ENCODE assay signal across 17 cellular contexts in genomic region chr7:138916731-138917130, GRCh38.
A peak's percentile ranks its signal among the peaks of the same experiment; 100 is the strongest.
DNase-seq lines count a peak whose midpoint lies in the region; ATAC-seq, FAIRE-seq and TF ChIP-seq lines count a peak whose summit lies in the region.
"Had no signal": no experiment of that assay in that cellular context is flagged by ENCODE, and none has a peak within 500 bp of the region (broad histone marks: within the 10 kb centered on the region; RNA-seq: fewer than 3 reads in every experiment).

No MANE protein-coding gene starts in this region.

- DNase-seq in H9 (no peak), WTC11 (ENCODE audit: low spot score) (no peak), nephron progenitor cell (no peak), left lobe of liver (ENCODE audit: low spot score) (no peak), esophagus muscularis mucosa (ENCODE audit: extremely low spot score) (no peak), pancreas (no peak)
- DNase-seq: C1 segment of cervical spinal cord; Calu3; CD4-positive, alpha-beta memory T cell; COR-L47; DMS53; DMS79 treated with DMSO at 0.1 percent for 48 hours; GF-D8; HFFc6 had no signal

- H4K20me1 ChIP-seq in H9 (ENCODE audit: control insufficient read depth, insufficient read depth, insufficient read length), result no peaks in the 10 kb centered on the region

- H3K9ac ChIP-seq in H9 (ENCODE audit: extremely low read depth, insufficient read length, low read length), result no peak overlapping the region

- no CpG with 5 or more reads among the region's 17 CpGs for WGBS in H9 (ENCODE audit: extremely low coverage, insufficient read length, low lambda C conversion rate)
- 92% methylated on average over 16 of the region's 17 CpGs for whole genome bisulfite sequencing in esophagus muscularis mucosa
- 91 to 94% methylated on average over 17 of the region's 17 CpGs for WGBS in pancreas, 2 donors

- no peak overlapping the region for H2BK12ac ChIP-seq in H9 (ENCODE audit: insufficient read length, low read depth, low read length)

- no peak for TF ChIP-seq EP300 in esophagus muscularis mucosa (IDR thresholded peaks at IDR 0.05)

- H2AFZ ChIP-seq in H9 (ENCODE audit: low read length), result no peak overlapping the region

- H3K27ac Mint-ChIP-seq in H9 (peak overlapping the region; percentile 11 to 91 (median 33); a peak in 4 of 7 replicates), WTC11 (peak overlapping the region; percentile 75), nephron progenitor cell (peak overlapping the region; percentile 94)
- H3K27ac Mint-ChIP-seq: CD4-positive, alpha-beta memory T cell; HFFc6 had no signal

- H2BK15ac ChIP-seq in H9 (ENCODE audit: low read depth, low read length), result no peak overlapping the region

- H3K79me2 ChIP-seq in H9 (ENCODE audit: insufficient read depth, low read length), result 0 out of 2 replicates have a peak, but pooled peaks cover 2% of the 10 kb centered on the region

- no peak for FAIRE-seq in pancreas (lab: Jason Lieb, UNC)
- FAIRE-seq: GM12891, GM18507 had no signal

- no peak for TF ChIP-seq POLR2A in esophagus muscularis mucosa (IDR thresholded peaks at IDR 0.05; ENCODE audit: low read depth)

- no peak overlapping the region for H3K56ac ChIP-seq in H9 (ENCODE audit: insufficient read length, low read depth, low read length)

- CTCF ChIA-PET in WTC11 (lab: Charles Lee), result no interaction called here

- no peak overlapping the region for H2AK5ac ChIP-seq in H9 (ENCODE audit: insufficient read length, low read length)

- H3K4me1 ChIP-seq in H9 (ENCODE audit: insufficient read depth, low read length), result no peaks in the 10 kb centered on the region
- no peaks in the 10 kb centered on the region for H3K4me1 ChIP-seq in esophagus muscularis mucosa
- no peaks in the 10 kb centered on the region for H3K4me1 ChIP-seq in pancreas
- H3K4me1 ChIP-seq: HAP-1 had no signal

- peaks cover 0 to 19% (median 14%) of the 10 kb centered on the region in 4 donors for H3K36me3 ChIP-seq in esophagus muscularis mucosa
- peaks cover 0 to 20% (median 0%) of the 10 kb centered on the region in 3 donors for H3K36me3 ChIP-seq in pancreas

- H4K8ac ChIP-seq in H9 (replicated peaks; ENCODE audit: insufficient read length, low read depth, low read length), result no peak overlapping the region

- POLR2A ChIA-PET in WTC11 (lab: Charles Lee), result no interaction called here

- no peak overlapping the region for H3K14ac ChIP-seq in H9 (ENCODE audit: insufficient read depth, low read length)

- no peak overlapping the region for H4K5ac ChIP-seq in H9 (ENCODE audit: insufficient read length, low read depth, low read length)

- H3K4me3 ChIP-seq in esophagus muscularis mucosa, result no peak overlapping the region
- H3K4me3 ChIP-seq in pancreas, result no peak overlapping the region
- H3K4me3 ChIP-seq: HAP-1 had no signal

- H3K79me1 ChIP-seq in H9 (ENCODE audit: insufficient read depth, low read depth, low read length, poor library complexity, severe bottlenecking), result no peaks in the 10 kb centered on the region

- TF ChIP-seq CTCF in H9 (conservative IDR thresholded peaks at IDR 0.05) (no peak), WTC11 (IDR thresholded peaks at IDR 0.05) (no peak), nephron progenitor cell (IDR thresholded peaks at IDR 0.05) (no peak), esophagus muscularis mucosa (IDR thresholded peaks at IDR 0.05) (no peak), pancreas (IDR thresholded peaks at IDR 0.05) (no peak)

- H2BK120ac ChIP-seq in H9 (ENCODE audit: low read depth, low read length, poor library complexity, severe bottlenecking), result no peak overlapping the region

- H3K9me3 Mint-ChIP-seq in H9, result no peaks in the 10 kb centered on the region
- peaks cover 6% of the 10 kb centered on the region; the same call in 1 of the 2 replicates for H3K9me3 Mint-ChIP-seq in WTC11
- H3K9me3 Mint-ChIP-seq in nephron progenitor cell, result no peaks in the 10 kb centered on the region
- H3K9me3 Mint-ChIP-seq: CD4-positive, alpha-beta memory T cell; HFFc6 had no signal

- ATAC-seq in WTC11, result no peak
- ATAC-seq in left lobe of liver, result no peak
- no peak for ATAC-seq in pancreas

- no peaks in the 10 kb centered on the region for H3K23me2 ChIP-seq in H9 (ENCODE audit: insufficient read length, low read depth, low read length, poor library complexity, severe bottlenecking)

- H3K9me3 ChIP-seq in H9 (ENCODE audit: control insufficient read depth, low read depth, low read length) (peaks cover 9% of the 10 kb centered on the region), esophagus muscularis mucosa (no peaks in the 10 kb centered on the region), pancreas (no peaks in the 10 kb centered on the region)
- H3K9me3 ChIP-seq: HAP-1 had no signal

- H2BK20ac ChIP-seq in H9 (ENCODE audit: low read depth, low read length, poor library complexity, severe bottlenecking), result no peak overlapping the region

- no peak overlapping the region for H2BK5ac ChIP-seq in H9 (ENCODE audit: insufficient read length, low read length)

- H3K4me2 ChIP-seq in H9 (ENCODE audit: insufficient read depth, insufficient read length, low read length), result no peak overlapping the region

- no peak overlapping the region for H3K27ac ChIP-seq in H9 (ENCODE audit: insufficient read length, low read depth, low read length)
- H3K27ac ChIP-seq in esophagus muscularis mucosa (replicated peaks in 1 of 4), result no peak overlapping the region
- no peak overlapping the region for H3K27ac ChIP-seq in pancreas

- H3K36me3 Mint-ChIP-seq in H9 (ENCODE audit: insufficient read depth in 1 of 3, low read depth in 3 of 3) (peaks cover 24 to 30% (median 25%) of the 10 kb centered on the region in 3 experiments; a peak in 6 of 7 replicates), WTC11 (peaks cover 58% of the 10 kb centered on the region), nephron progenitor cell (ENCODE audit: low read depth) (peaks cover 57% of the 10 kb centered on the region)
- H3K36me3 Mint-ChIP-seq: CD4-positive, alpha-beta memory T cell had no signal

- H3K27me3 ChIP-seq in H9 (ENCODE audit: insufficient read depth, low read length) (no peaks in the 10 kb centered on the region), esophagus muscularis mucosa (no peaks in the 10 kb centered on the region), pancreas (no peaks in the 10 kb centered on the region)

- no peak overlapping the region for H3K4ac ChIP-seq in H9 (ENCODE audit: low read depth, low read length)

- H3K18ac ChIP-seq in H9 (ENCODE audit: insufficient read length, low read depth, low read length), result no peak overlapping the region

- H3K23ac ChIP-seq in H9 (ENCODE audit: insufficient read length, low read depth, low read length), result no peak overlapping the region

- H4K91ac ChIP-seq in H9 (ENCODE audit: insufficient read length, low read depth, low read length), result no peak overlapping the region

- H3K4me1 Mint-ChIP-seq in H9 (peaks cover 18 to 25% of the 10 kb centered on the region in 2 experiments), WTC11 (peaks cover 19% of the 10 kb centered on the region), nephron progenitor cell (peaks cover 39% of the 10 kb centered on the region)

- intact Hi-C loops in esophagus muscularis mucosa (cut with DNase I), result no loop called here
- intact Hi-C loops in pancreas (cut with DNase I), result no loop called here

- H3K4me3 Mint-ChIP-seq in H9 (no peak overlapping the region), WTC11 (no peak overlapping the region), nephron progenitor cell (no peak overlapping the region)
- H3K4me3 Mint-ChIP-seq: CD4-positive, alpha-beta memory T cell; HFFc6 had no signal

- H3K27me3 Mint-ChIP-seq in H9 (ENCODE audit: low read depth) (no peaks in the 10 kb centered on the region), WTC11 (ENCODE audit: low read depth) (no peaks in the 10 kb centered on the region), nephron progenitor cell (ENCODE audit: low read depth, poor library complexity) (no peaks in the 10 kb centered on the region)

- no peak overlapping the region for H3T11ph ChIP-seq in H9 (ENCODE audit: low read length)

TF ChIP-seq in WTC11, 78 proteins besides CTCF, POLR2A, EP300 and RAD21 (continues in another document):
- TF ChIP-seq JAZF1 (CRISPR knock-in tag; IDR thresholded peaks at IDR 0.05) (no peak), ZNF232 (CRISPR knock-in tag; IDR thresholded peaks at IDR 0.05) (no peak), NR1H2 (CRISPR knock-in tag; IDR thresholded peaks at IDR 0.05) (no peak), PRRX2 (CRISPR knock-in tag; IDR thresholded peaks at IDR 0.05) (no peak), ZNF138 (CRISPR knock-in tag; conservative IDR thresholded peaks at IDR 0.05) (no peak), RORB (CRISPR knock-in tag; IDR thresholded peaks at IDR 0.05) (no peak), E2F5 (CRISPR knock-in tag; IDR thresholded peaks at IDR 0.05) (no peak), ZNF317 (CRISPR knock-in tag; IDR thresholded peaks at IDR 0.05; ENCODE audit: borderline replicate concordance, low read depth) (no peak)

Comparison
In these comparisons a context has a peak if more than half of its experiments do, and no peak if none do; other contexts are left out.
1. H3K27ac Mint-ChIP-seq: peak in every context shown above with its lines; median percentile 94 in nephron progenitor cell; 75 in WTC11; 33 in H9.